Comparison of ENCODE assay signal across 9 cellular contexts in genomic region chr2:10035633-10036032, GRCh38. TPM values are rescaled to one million over a fixed set of nuclear protein-coding genes. Genes with fewer than 3 reads are reported as not detected.
DNase-seq lines count a peak whose midpoint lies in the region; ATAC-seq, FAIRE-seq and TF ChIP-seq lines count a peak whose summit lies in the region.
"Had no signal": no experiment of that assay in that cellular context is flagged by ENCODE, and none has a peak within 500 bp of the region (broad histone marks: within the 10 kb centered on the region; RNA-seq: fewer than 3 reads in every experiment).

No MANE protein-coding gene starts in this region.

- H3K9me3 ChIP-seq in esophagus squamous epithelium (no peaks in the 10 kb centered on the region), upper lobe of left lung (no peaks in the 10 kb centered on the region), Karpas-422 (ENCODE audit: low read length) (no peaks in the 10 kb centered on the region)

- no peak overlapping the region for H3K4me2 ChIP-seq in Karpas-422 (ENCODE audit: low read depth, low read length, poor library complexity, severe bottlenecking)

- TF ChIP-seq EP300 in upper lobe of left lung (IDR thresholded peaks at IDR 0.05) = no peak

- no peaks in the 10 kb centered on the region for H3K79me2 ChIP-seq in Karpas-422 (ENCODE audit: low read length)

- no peaks in the 10 kb centered on the region for H3K36me3 Mint-ChIP-seq in activated T-helper 17 cell treated with anti-CD3 and anti-CD28 coated beads, Interleukin-2, amount 50 U/mL, for 72 hours (ENCODE audit: low read depth)

- H3K9me3 Mint-ChIP-seq in activated T-helper 17 cell treated with anti-CD3 and anti-CD28 coated beads, Interleukin-2, amount 50 U/mL, for 72 hours = no peaks in the 10 kb centered on the region

- H3K9ac ChIP-seq in Karpas-422 (ENCODE audit: low read length) = no peak overlapping the region

- H3K27ac Mint-ChIP-seq in activated T-helper 17 cell treated with anti-CD3 and anti-CD28 coated beads, Interleukin-2, amount 50 U/mL, for 72 hours = peak overlapping the region; percentile 82

- H3K27me3 Mint-ChIP-seq in activated T-helper 17 cell treated with anti-CD3 and anti-CD28 coated beads, Interleukin-2, amount 50 U/mL, for 72 hours = no peaks in the 10 kb centered on the region

- no peak for FAIRE-seq in GM19239 (lab: Jason Lieb, UNC)

- no peaks in the 10 kb centered on the region for H3K36me3 ChIP-seq in esophagus squamous epithelium
- no peaks in the 10 kb centered on the region for H3K36me3 ChIP-seq in upper lobe of left lung
- H3K36me3 ChIP-seq in Karpas-422 (ENCODE audit: insufficient read depth, low read length) = no peaks in the 10 kb centered on the region
- H3K36me3 ChIP-seq: WERI-Rb-1 had no signal

- no peaks in the 10 kb centered on the region for H3K9me2 ChIP-seq in Karpas-422 (replicated peaks; ENCODE audit: insufficient read depth, low read length)

- H3K4me1 ChIP-seq in esophagus squamous epithelium (peaks cover 18 to 50% (median 41%) of the 10 kb centered on the region in 3 donors), upper lobe of left lung (peaks cover 45 to 69% (median 55%) of the 10 kb centered on the region in 4 donors), Karpas-422 (ENCODE audit: low read length) (no peaks in the 10 kb centered on the region)

- no peak for ATAC-seq in activated T-helper 17 cell treated with anti-CD3 and anti-CD28 coated beads, Interleukin-2, amount 50 U/mL, for 72 hours (replicated peaks)
- peak; percentile 5 for ATAC-seq in omental fat pad (ENCODE audit: low FRiP score)
- ATAC-seq in upper lobe of left lung (ENCODE audit: low FRiP score in 2 of 2) = no peak

- WGBS in esophagus squamous epithelium, 2 donors = 25 to 38% methylated on average over 3 to 4 of the region's 5 CpGs
- 49 to 51% methylated on average over 4 to 5 of the region's 5 CpGs for WGBS in upper lobe of left lung, 2 donors

- TF ChIP-seq CTCF in esophagus squamous epithelium (IDR thresholded peaks at IDR 0.05) (no peak), omental fat pad (IDR thresholded peaks at IDR 0.05) (no peak), upper lobe of left lung (IDR thresholded peaks at IDR 0.05) (no peak)

- H3K4me1 Mint-ChIP-seq in activated T-helper 17 cell treated with anti-CD3 and anti-CD28 coated beads, Interleukin-2, amount 50 U/mL, for 72 hours = peaks cover 7% of the 10 kb centered on the region

- peak overlapping the region; percentile 51 for H3K4me3 Mint-ChIP-seq in activated T-helper 17 cell treated with anti-CD3 and anti-CD28 coated beads, Interleukin-2, amount 50 U/mL, for 72 hours

- H3K27me3 ChIP-seq in esophagus squamous epithelium (no peaks in the 10 kb centered on the region), upper lobe of left lung (no peaks in the 10 kb centered on the region), Karpas-422 (ENCODE audit: low read length) (no peaks in the 10 kb centered on the region)

- no peak overlapping the region for H3K4me3 ChIP-seq in esophagus squamous epithelium
- H3K4me3 ChIP-seq in upper lobe of left lung = no peak overlapping the region
- H3K4me3 ChIP-seq in Karpas-422 (ENCODE audit: low read length) = no peak overlapping the region

- H4K20me1 ChIP-seq in Karpas-422 (ENCODE audit: insufficient read depth, low read depth, low read length) = no peaks in the 10 kb centered on the region

- TF ChIP-seq POLR2A in esophagus squamous epithelium (IDR thresholded peaks at IDR 0.05) = no peak
- no peak for TF ChIP-seq POLR2A in upper lobe of left lung (IDR thresholded peaks at IDR 0.05)

- peak overlapping the region; percentile 2 to 85 (median 64) for H3K27ac ChIP-seq in esophagus squamous epithelium
- H3K27ac ChIP-seq in upper lobe of left lung = peak overlapping the region; percentile 75 to 84 (median 79)
- H3K27ac ChIP-seq in Karpas-422 (ENCODE audit: low read length) = no peak overlapping the region
- H3K27ac ChIP-seq: WERI-Rb-1 had no signal

- intact Hi-C loops in esophagus squamous epithelium (cut with DNase I) = no loop called here

- DNase-seq in esophagus squamous epithelium (lab: John Stamatoyannopoulos, UW) (no peak), omental fat pad (ENCODE audit: low spot score) (no peak), upper lobe of left lung (no peak), GM19239 (ENCODE audit: insufficient read length, low spot score) (no peak), Karpas-422 (no peak)
- no peak for DNase-seq in activated CD8-positive, alpha-beta memory T cell treated with anti-CD3 and anti-CD28 coated beads, Interleukin-2, amount 50 U/mL, for 48 hours
- DNase-seq: stimulated activated CD4-positive, alpha-beta T cell treated with anti-CD3 and anti-CD28 coated beads, Interleukin-2, amount 100 ng/mL, for 48 hours; WERI-Rb-1 had no signal

- H2AFZ ChIP-seq in Karpas-422 (ENCODE audit: low read length) = no peak overlapping the region

RNA-seq across cellular contexts. Expression of gene KLF11, which starts 7.7 kb away (rescaled TPM):
- total RNA-seq in activated T-helper 17 cell treated with anti-CD3 and anti-CD28 coated beads, Interleukin-2, amount 50 U/mL, for 72 hours = 1 to 10 TPM; 5.6 to 7.9 TPM
- total RNA-seq in esophagus squamous epithelium (10 to 100 TPM in 2 of 4 donors, 1 to 10 TPM in 2; 2.2 to 13.2 (median 8.2) TPM), omental fat pad (10 to 100 TPM; 35.8 to 63.6 (median 37.3) TPM), upper lobe of left lung (10 to 100 TPM; 14.3 to 38.7 (median 23.4) TPM)
- total RNA-seq in Karpas-422 (2014; rRNA removed; shearing (Covaris generic); ENCODE audit: low replicate concordance) = not detected in 2 replicates

RNA-seq across cellular contexts. Expression of gene CYS1, which starts 44.6 kb away (rescaled TPM):
- total RNA-seq in activated T-helper 17 cell treated with anti-CD3 and anti-CD28 coated beads, Interleukin-2, amount 50 U/mL, for 72 hours = under 1 TPM in 1 of 2 donors, not detected in 1; 0.09 TPM
- total RNA-seq in esophagus squamous epithelium (1 to 10 TPM in 2 of 4 donors, under 1 TPM in 2; 0.09 to 2.5 (median 0.80) TPM), omental fat pad (1 to 10 TPM in 2 of 4 donors, under 1 TPM in 2; 0.63 to 2.7 (median 1.2) TPM), upper lobe of left lung (1 to 10 TPM; 1.0 to 8.2 (median 5.6) TPM)
- 0.54 TPM in 1 of 2 replicates, not detected in the other for total RNA-seq in Karpas-422 (2014; rRNA removed; shearing (Covaris generic); ENCODE audit: low replicate concordance)
